ENCODE assay signal across 8 cellular contexts in the genomic region with DNA sequence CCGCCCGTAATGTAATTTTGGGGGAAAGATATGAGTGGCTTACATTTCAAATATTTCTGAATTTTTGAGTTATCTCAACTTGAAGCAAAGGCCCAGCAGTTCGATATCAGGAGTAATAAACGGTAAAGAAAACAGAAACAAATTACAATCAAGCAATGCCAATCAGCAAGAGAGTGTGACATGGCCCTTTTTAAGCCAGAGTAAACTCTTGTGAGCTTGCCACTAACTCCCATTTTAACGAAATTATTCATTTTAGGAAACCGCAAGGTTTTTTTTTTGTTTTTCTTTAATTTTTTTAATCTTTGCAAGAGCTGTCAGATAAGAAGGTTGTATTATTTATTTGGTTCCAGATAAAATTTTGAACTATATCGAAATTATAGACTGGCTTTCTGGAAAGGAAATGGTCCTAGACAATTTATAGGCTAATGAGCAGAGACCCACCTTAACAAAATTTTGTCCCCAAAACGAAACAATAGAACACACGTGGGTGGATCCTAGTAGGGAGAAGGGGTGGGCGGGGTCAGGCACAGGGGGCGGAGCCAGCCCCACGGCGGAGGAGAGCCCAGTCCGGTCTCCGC. TPM values are rescaled to one million over a fixed set of nuclear protein-coding genes. Genes with fewer than 3 reads are reported as not detected.
A peak's percentile ranks its signal among the peaks of the same experiment; 100 is the strongest.
DNase-seq lines count a peak whose midpoint lies in the region; ATAC-seq and TF ChIP-seq lines count a peak whose summit lies in the region.

No MANE protein-coding gene starts in this region.

- POLR2A ChIA-PET in activated B cell treated with CpG ODN at 0.5 μM for 24 hours (lab: Charles Lee): interaction anchor here (1.4 to 3.0 kb wide), 3 partner anchors 17 to 123 kb away, joined by 9 to 23 read pairs (median 11); partner anchors contain the start of genes CDK7, CENPH and SLC30A5

- peaks cover 8% of the 10 kb centered on the region for H3K4me1 ChIP-seq in ACC112 (ENCODE audit: control insufficient read depth, insufficient read depth, low read length, unreplicated experiment)
- H3K4me1 ChIP-seq in endodermal cell (ENCODE audit: control insufficient read depth, insufficient read depth, low read length): no peaks in the 10 kb centered on the region
- peaks cover 4% of the 10 kb centered on the region for H3K4me1 ChIP-seq in osteoblast (ENCODE audit: insufficient read depth, low read length)
- peaks cover 8 to 9% of the 10 kb centered on the region in 2 donors for H3K4me1 ChIP-seq in thyroid gland

- TF ChIP-seq CTCF in activated B cell treated with CpG ODN at 0.5 μM for 24 hours (IDR thresholded peaks at IDR 0.05) (no peak), endodermal cell (conservative IDR thresholded peaks at IDR 0.05) (no peak), osteoblast (IDR thresholded peaks at IDR 0.05; ENCODE audit: extremely low read depth, low read depth, low read length) (no peak), thyroid gland (IDR thresholded peaks at IDR 0.05) (no peak)

- peak overlapping the region; percentile 98 for H3K27ac Mint-ChIP-seq in activated B cell treated with CpG ODN at 0.5 μM for 24 hours
- peak overlapping the region; percentile 99 for H3K27ac Mint-ChIP-seq in endodermal cell

- H3K27ac ChIP-seq in ACC112 (ENCODE audit: low read depth, low read length) (peak overlapping the region; percentile 26; the same call in 1 of the 2 replicates), endodermal cell (ENCODE audit: low read depth, low read length) (no peak overlapping the region), osteoblast (ENCODE audit: low read depth, low read length) (peak overlapping the region; percentile 80), thyroid gland (peak overlapping the region in 1 of 3 donors; percentile 81)

- no peak for TF ChIP-seq POLR2A in thyroid gland (IDR thresholded peaks at IDR 0.05)

- peak overlapping the region; percentile 98 for H3K4me2 ChIP-seq in osteoblast (ENCODE audit: insufficient read depth, low read length)

- CTCF ChIA-PET in activated B cell treated with CpG ODN at 0.5 μM for 24 hours (lab: Charles Lee): interaction anchor here (0.6 kb wide), 1 partner anchor 50 kb away, joined by 3 read pairs; no protein-coding TSS in a partner anchor

- DNase-seq in GM19240 (ENCODE audit: insufficient read length, low spot score) (peak; percentile 92), activated B cell treated with CpG ODN at 0.5 μM for 24 hours (no peak), endodermal cell (no peak), osteoblast (ENCODE audit: insufficient read length, low spot score, missing footprints) (peak; percentile 98), NAMALWA (ENCODE audit: low spot score) (no peak), thyroid gland (no peak)

- H3K36me3 Mint-ChIP-seq in activated B cell treated with CpG ODN at 0.5 μM for 24 hours (ENCODE audit: low read depth): peaks cover 20% of the 10 kb centered on the region
- peaks cover 22% of the 10 kb centered on the region for H3K36me3 Mint-ChIP-seq in endodermal cell (ENCODE audit: low read depth)

- H4K20me1 ChIP-seq in osteoblast (ENCODE audit: insufficient read depth, low read length): no peaks in the 10 kb centered on the region

- peak overlapping the region; percentile 56 for H3K9ac ChIP-seq in endodermal cell (ENCODE audit: extremely low read depth, low read length, poor library complexity, severe bottlenecking)

- no peaks in the 10 kb centered on the region for H3K27me3 ChIP-seq in ACC112 (ENCODE audit: insufficient read depth, low read length)
- H3K27me3 ChIP-seq in endodermal cell (ENCODE audit: control insufficient read depth, insufficient read depth, low read length, poor library complexity, severe bottlenecking): no peaks in the 10 kb centered on the region
- H3K27me3 ChIP-seq in osteoblast (ENCODE audit: insufficient read depth, low read length): no peaks in the 10 kb centered on the region
- no peaks in the 10 kb centered on the region for H3K27me3 ChIP-seq in thyroid gland

- H3K4me3 Mint-ChIP-seq in activated B cell treated with CpG ODN at 0.5 μM for 24 hours: peak overlapping the region; percentile 100
- peak overlapping the region; percentile 99 for H3K4me3 Mint-ChIP-seq in endodermal cell

- 32 to 66% methylated on average over 6 to 15 of the region's 15 CpGs for WGBS in endodermal cell (ENCODE audit: insufficient coverage in 1 of 2, insufficient read length in 1 of 2), 2 experiments
- 24 to 25% methylated on average over 15 of the region's 15 CpGs for WGBS in thyroid gland, 2 donors

- no peaks in the 10 kb centered on the region for H3K9me3 Mint-ChIP-seq in activated B cell treated with CpG ODN at 0.5 μM for 24 hours
- peaks cover 26% of the 10 kb centered on the region for H3K9me3 Mint-ChIP-seq in endodermal cell

- H3K79me2 ChIP-seq in ACC112 (ENCODE audit: control insufficient read depth, insufficient read depth, low read length, unreplicated experiment) (peaks cover 21% of the 10 kb centered on the region), osteoblast (ENCODE audit: insufficient read depth, low read length) (peaks cover 33% of the 10 kb centered on the region)

- intact Hi-C loops in activated B cell treated with CpG ODN at 0.5 μM for 24 hours (cut with micrococcal nuclease): loop anchor here (1.0 to 5.0 kb wide), 8 partner anchors 17 to 174 kb away; partner anchors contain the start of genes AK6, CCDC125, CDK7 and CENPH
- intact Hi-C loops in thyroid gland (cut with DNase I): loop anchor here (5.0 kb wide), 1 partner anchor 50 kb away; the partner anchor contains the start of gene CCNB1

- H2AFZ ChIP-seq in ACC112 (ENCODE audit: low read length, unreplicated experiment) (peak overlapping the region; percentile 96), osteoblast (ENCODE audit: low read length) (peak overlapping the region; percentile 94)

- no peaks in the 10 kb centered on the region for H3K27me3 Mint-ChIP-seq in activated B cell treated with CpG ODN at 0.5 μM for 24 hours
- no peaks in the 10 kb centered on the region for H3K27me3 Mint-ChIP-seq in endodermal cell (ENCODE audit: insufficient read depth)

- peaks cover 24% of the 10 kb centered on the region for H3K4me1 Mint-ChIP-seq in activated B cell treated with CpG ODN at 0.5 μM for 24 hours
- H3K4me1 Mint-ChIP-seq in endodermal cell: peaks cover 2% of the 10 kb centered on the region

- H3K4me3 ChIP-seq in ACC112 (ENCODE audit: low read depth, low read length) (peak overlapping the region; percentile 89), endodermal cell (ENCODE audit: low read length) (peak overlapping the region; percentile 90), osteoblast (ENCODE audit: insufficient read depth, low read length) (peak overlapping the region; percentile 97), thyroid gland (replicated peaks in 1 of 3) (peak overlapping the region in 1 of 3 donors; percentile 72)

- ATAC-seq in activated B cell treated with CpG ODN at 0.5 μM for 24 hours (ENCODE audit: low read depth) (peak; percentile 89), GM21619 (IDR thresholded peaks at IDR 0.05; ENCODE audit: unreplicated experiment) (no peak)

- H3K9me3 ChIP-seq in endodermal cell (ENCODE audit: control insufficient read depth, low read length) (peaks cover 14% of the 10 kb centered on the region), osteoblast (ENCODE audit: low read depth, low read length) (no peaks in the 10 kb centered on the region), thyroid gland (no peaks in the 10 kb centered on the region)

- no peaks in the 10 kb centered on the region for H3K36me3 ChIP-seq in ACC112 (ENCODE audit: insufficient read depth, low read length)
- peaks cover 17% of the 10 kb centered on the region for H3K36me3 ChIP-seq in endodermal cell (ENCODE audit: control insufficient read depth, insufficient read depth, low read length)
- H3K36me3 ChIP-seq in osteoblast (ENCODE audit: insufficient read depth, low read length): no peaks in the 10 kb centered on the region
- H3K36me3 ChIP-seq in thyroid gland: no peaks in the 10 kb centered on the region

RNA-seq across cellular contexts. Expression of gene CDK7, which starts 17.4 kb away (rescaled TPM):
- 27.1 and 33.5 TPM in 2 replicates for total RNA-seq in activated B cell treated with CpG ODN at 0.5 μM for 24 hours
- 10 to 100 TPM; 49.7 to 52.0 TPM for total RNA-seq in endodermal cell
- 34.6 TPM for polyA plus RNA-seq in endodermal cell (2013, experiment 1 of 2)
- 33.0 TPM for polyA plus RNA-seq in endodermal cell (2013, experiment 2 of 2)
- total RNA-seq in osteoblast: 41.5 and 44.5 TPM in 2 replicates
- 10 to 100 TPM; 16.7 to 54.5 (median 24.1) TPM for total RNA-seq in thyroid gland

RNA-seq across cellular contexts. Expression of gene CENPH, which starts 27.9 kb away (rescaled TPM):
- 13.0 and 13.5 TPM in 2 replicates for total RNA-seq in activated B cell treated with CpG ODN at 0.5 μM for 24 hours
- 10 to 100 TPM; 43.7 to 87.6 TPM for total RNA-seq in endodermal cell
- 97.7 TPM for polyA plus RNA-seq in endodermal cell (2013, experiment 1 of 2)
- polyA plus RNA-seq in endodermal cell (2013, experiment 2 of 2): 104 TPM
- 4.7 and 5.0 TPM in 2 replicates for total RNA-seq in osteoblast
- total RNA-seq in thyroid gland: 1 to 10 TPM in 3 of 4 donors, under 1 TPM in 1; 0.88 to 3.4 (median 1.9) TPM

RNA-seq across cellular contexts. Expression of gene CCNB1, which starts 50.3 kb away (rescaled TPM):
- total RNA-seq in activated B cell treated with CpG ODN at 0.5 μM for 24 hours (10.6 and 12.7 TPM in 2 replicates), endodermal cell (100 to 1,000 TPM; 196 to 260 TPM), osteoblast (19.2 and 22.4 TPM in 2 replicates), thyroid gland (10 to 100 TPM in 3 of 4 donors, 1 to 10 TPM in 1; 7.7 to 13.4 (median 10.9) TPM)
- polyA plus RNA-seq in endodermal cell (2013, experiment 1 of 2): 300 TPM
- polyA plus RNA-seq in endodermal cell (2013, experiment 2 of 2): 326 TPM

Comparison
In these comparisons a context has a peak if more than half of its experiments do, and no peak if none do; other contexts are left out.
1. DNase-seq: peak in GM19240 (single experiment) and osteoblast (single experiment); none in activated B cell treated with CpG ODN at 0.5 μM for 24 hours (single experiment), endodermal cell (single experiment), NAMALWA (single experiment) and thyroid gland (0 of 2).